Comparison of ENCODE assay signal across 7 cellular contexts in genomic region chr2:113370478-113371091, GRCh38.
DNase-seq lines count a peak whose midpoint lies in the region; ATAC-seq and TF ChIP-seq lines count a peak whose summit lies in the region.

No MANE protein-coding gene starts in this region.

- TF ChIP-seq CTCF in heart left ventricle (IDR thresholded peaks at IDR 0.05), result peak; percentile 47 to 82 (median 71)
- TF ChIP-seq CTCF in gastrocnemius medialis (IDR thresholded peaks at IDR 0.05 in 4 of 5, conservative IDR thresholded peaks at IDR 0.05 in 1 of 5), result peak; percentile 48 to 74 (median 70)

- in situ Hi-C loops in gastrocnemius medialis (cut with MboI; ENCODE audit: low sequenced_read_pairs in 4 of 4), result loop anchor here (5.0 to 25.0 kb wide), 3 partner anchors 108 to 123 kb away; no protein-coding TSS in a partner anchor

- H3K4me1 ChIP-seq in NT2/D1 (ENCODE audit: insufficient read depth, insufficient read length), result no peaks in the 10 kb centered on the region
- no peaks in the 10 kb centered on the region for H3K4me1 ChIP-seq in heart left ventricle
- H3K4me1 ChIP-seq in gastrocnemius medialis, result peaks cover 0 to 2% of the 10 kb centered on the region in 2 donors

- intact Hi-C loops in heart left ventricle (cut with DNase I) (loop anchor here (1.0 to 5.0 kb wide), 8 partner anchors 120 to 234 kb away; no protein-coding TSS in a partner anchor), gastrocnemius medialis (cut with DNase I; ENCODE audit: low total_unique reads) (loop anchor here (1.0 to 2.0 kb wide), 2 partner anchors 121 to 166 kb away; no protein-coding TSS in a partner anchor)

- H3K27me3 ChIP-seq in NT2/D1 (ENCODE audit: insufficient read depth, insufficient read length) (no peaks in the 10 kb centered on the region), heart left ventricle (no peaks in the 10 kb centered on the region), gastrocnemius medialis (no peaks in the 10 kb centered on the region)

- TF ChIP-seq POLR2A in heart left ventricle (IDR thresholded peaks at IDR 0.05), result no peak
- TF ChIP-seq POLR2A in gastrocnemius medialis (IDR thresholded peaks at IDR 0.05), result no peak

- H3K27ac ChIP-seq in heart left ventricle (no peak overlapping the region), gastrocnemius medialis (no peak overlapping the region)

- DNase-seq in NT2/D1 (ENCODE audit: low read depth, low spot score) (peak; percentile 60), heart left ventricle (peak in 4 of 5 donors; percentile 55 to 64 (median 58)), gastrocnemius medialis (peak; percentile 39 to 64), NCI-H345 treated with DMSO at 0.1 percent for 48 hours (lab: John Stamatoyannopoulos, UW; ENCODE audit: unreplicated experiment) (no peak)
- peak; percentile 50 for DNase-seq in activated gamma-delta T cell treated with anti-CD3 and anti-CD28 coated beads, Interleukin-2, amount 50 U/mL, for 16 hours (ENCODE audit: low read depth)
- no peak for DNase-seq in NK-92 treated with Interleukin-12 subunit alpha and Interleukin-12 subunit beta, amount 100 ng/mL, for 24 hours (lab: John Stamatoyannopoulos, UW)

- H3K4me3 ChIP-seq in NT2/D1 (ENCODE audit: insufficient read length, low read depth) (no peak overlapping the region), heart left ventricle (no peak overlapping the region), gastrocnemius medialis (no peak overlapping the region)

- H3K9me3 ChIP-seq in NT2/D1 (ENCODE audit: insufficient read depth, low read length) (no peaks in the 10 kb centered on the region), heart left ventricle (no peaks in the 10 kb centered on the region), gastrocnemius medialis (no peaks in the 10 kb centered on the region)

- peak; percentile 52 for ATAC-seq in GM19397 (IDR thresholded peaks at IDR 0.05; ENCODE audit: unreplicated experiment)
- peak; percentile 77 to 95 (median 92) for ATAC-seq in heart left ventricle
- peak; percentile 90 to 93 for ATAC-seq in gastrocnemius medialis

- no peak overlapping the region for H3K9ac ChIP-seq in NT2/D1 (ENCODE audit: insufficient read length, low read depth)

- H3K36me3 ChIP-seq in NT2/D1 (ENCODE audit: insufficient read depth, insufficient read length, low read length) (no peaks in the 10 kb centered on the region), heart left ventricle (no peaks in the 10 kb centered on the region), gastrocnemius medialis (no peaks in the 10 kb centered on the region)

- WGBS in heart left ventricle, 4 donors, result 10 to 14% (median 13%) methylated on average over 9 of the region's 9 CpGs

Comparison
In these comparisons a context has a peak if more than half of its experiments do, and no peak if none do; other contexts are left out.
1. DNase-seq: peak in NT2/D1 (single experiment), activated gamma-delta T cell treated with anti-CD3 and anti-CD28 coated beads, Interleukin-2, amount 50 U/mL, for 16 hours (single experiment), heart left ventricle (4 of 5) and gastrocnemius medialis (2 of 2); none in NCI-H345 treated with DMSO at 0.1 percent for 48 hours (single experiment) and NK-92 treated with Interleukin-12 subunit alpha and Interleukin-12 subunit beta, amount 100 ng/mL, for 24 hours (single experiment).
2. Peak in every context shown above with its lines, with median percentiles within 50 percentile points of each other: ATAC-seq.